Comparison of ENCODE assay signal across 1 cellular context in genomic region chr10:80195046-80195574, GRCh38.
TF ChIP-seq lines count a peak whose summit lies in the region.

No MANE protein-coding gene starts in this region.

TF ChIP-seq in WTC11, 78 proteins besides CTCF, POLR2A, EP300 and RAD21 (continued from another document):
- TF ChIP-seq, protein P1, sequence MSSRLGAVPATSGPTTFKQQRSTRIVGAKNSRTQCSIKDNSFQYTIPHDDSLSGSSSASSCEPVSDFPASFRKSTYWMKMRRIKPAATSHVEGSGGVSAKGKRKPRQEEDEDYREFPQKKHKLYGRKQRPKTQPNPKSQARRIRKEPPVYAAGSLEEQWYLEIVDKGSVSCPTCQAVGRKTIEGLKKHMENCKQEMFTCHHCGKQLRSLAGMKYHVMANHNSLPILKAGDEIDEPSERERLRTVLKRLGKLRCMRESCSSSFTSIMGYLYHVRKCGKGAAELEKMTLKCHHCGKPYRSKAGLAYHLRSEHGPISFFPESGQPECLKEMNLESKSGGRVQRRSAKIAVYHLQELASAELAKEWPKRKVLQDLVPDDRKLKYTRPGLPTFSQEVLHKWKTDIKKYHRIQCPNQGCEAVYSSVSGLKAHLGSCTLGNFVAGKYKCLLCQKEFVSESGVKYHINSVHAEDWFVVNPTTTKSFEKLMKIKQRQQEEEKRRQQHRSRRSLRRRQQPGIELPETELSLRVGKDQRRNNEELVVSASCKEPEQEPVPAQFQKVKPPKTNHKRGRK (CRISPR knock-in tag; IDR thresholded peaks at IDR 0.05; ENCODE audit: borderline replicate concordance) = no peak
- TF ChIP-seq, protein P2, sequence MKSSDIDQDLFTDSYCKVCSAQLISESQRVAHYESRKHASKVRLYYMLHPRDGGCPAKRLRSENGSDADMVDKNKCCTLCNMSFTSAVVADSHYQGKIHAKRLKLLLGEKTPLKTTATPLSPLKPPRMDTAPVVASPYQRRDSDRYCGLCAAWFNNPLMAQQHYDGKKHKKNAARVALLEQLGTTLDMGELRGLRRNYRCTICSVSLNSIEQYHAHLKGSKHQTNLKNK (CRISPR knock-in tag; IDR thresholded peaks at IDR 0.05) = no peak
- TF ChIP-seq EMX1 (CRISPR knock-in tag; IDR thresholded peaks at IDR 0.05) = no peak
- TF ChIP-seq ZBTB21 (CRISPR knock-in tag; IDR thresholded peaks at IDR 0.05; ENCODE audit: borderline replicate concordance) = no peak
- TF ChIP-seq ZNF671 (CRISPR knock-in tag; IDR thresholded peaks at IDR 0.05) = no peak
- no peak for TF ChIP-seq NR3C1 (CRISPR knock-in tag; conservative IDR thresholded peaks at IDR 0.05; ENCODE audit: low read depth)
- no peak for TF ChIP-seq ZNF138 (CRISPR knock-in tag; conservative IDR thresholded peaks at IDR 0.05)
- TF ChIP-seq GRHL2 (CRISPR knock-in tag; IDR thresholded peaks at IDR 0.05; ENCODE audit: insufficient replicate concordance, severe bottlenecking) = no peak
- TF ChIP-seq NFE2L1 (CRISPR knock-in tag; IDR thresholded peaks at IDR 0.05) = no peak
- TF ChIP-seq MAX (CRISPR knock-in tag; IDR thresholded peaks at IDR 0.05) = no peak
- TF ChIP-seq SMAD4 (CRISPR knock-in tag; IDR thresholded peaks at IDR 0.05) = no peak
- TF ChIP-seq TEAD1 (CRISPR knock-in tag; IDR thresholded peaks at IDR 0.05) = no peak
- no peak for TF ChIP-seq IRF2 (CRISPR knock-in tag; IDR thresholded peaks at IDR 0.05; ENCODE audit: borderline replicate concordance, low read depth)
